ENCODE assay signal across 10 cellular contexts in genomic region chr11:58999291-58999680, GRCh38. TPM values are rescaled to one million over a fixed set of nuclear protein-coding genes. Genes with fewer than 3 reads are reported as not detected.
DNase-seq lines count a peak whose midpoint lies in the region; ATAC-seq, FAIRE-seq and TF ChIP-seq lines count a peak whose summit lies in the region.
"Had no signal": no experiment of that assay in that cellular context is flagged by ENCODE, and none has a peak within 500 bp of the region (broad histone marks: within the 10 kb centered on the region; RNA-seq: fewer than 3 reads in every experiment).

No MANE protein-coding gene starts in this region.

- in situ Hi-C loops in GM13976 (cut with MboI; ENCODE audit: low sequenced_read_pairs, unreplicated experiment): no loop called here

- no peaks in the 10 kb centered on the region for H3K36me3 Mint-ChIP-seq in activated CD8-positive, alpha-beta T cell treated with anti-CD3 and anti-CD28 coated beads, Interleukin-2, amount 10 ng/mL, durations not matched to agents 7 days and 5 days (ENCODE audit: low read depth)

- H3K27me3 Mint-ChIP-seq in activated CD8-positive, alpha-beta T cell treated with anti-CD3 and anti-CD28 coated beads, Interleukin-2, amount 10 ng/mL, durations not matched to agents 7 days and 5 days (ENCODE audit: low read depth): peaks cover under 1% of the 10 kb centered on the region

- TF ChIP-seq CTCF in GM13976 (IDR thresholded peaks at IDR 0.05; ENCODE audit: borderline replicate concordance, control extremely low read depth, extremely low read depth, insufficient read depth, missing control alignments): no peak

- H3K27ac Mint-ChIP-seq in activated CD8-positive, alpha-beta T cell treated with anti-CD3 and anti-CD28 coated beads, Interleukin-2, amount 10 ng/mL, durations not matched to agents 7 days and 5 days: no peak overlapping the region

- peak; percentile 39 for FAIRE-seq in GM18507 (lab: Jason Lieb, UNC)

- POLR2A ChIA-PET in activated CD8-positive, alpha-beta T cell treated with anti-CD3 and anti-CD28 coated beads, Interleukin-2, amount 10 ng/mL, durations not matched to agents 7 days and 5 days (lab: Charles Lee): no interaction called here

- peak; percentile 81 for ATAC-seq in GM21526 (IDR thresholded peaks at IDR 0.05; ENCODE audit: low FRiP score, unreplicated experiment)
- peak; percentile 97 for ATAC-seq in HG03342 (IDR thresholded peaks at IDR 0.05; ENCODE audit: unreplicated experiment)
- ATAC-seq in left colon: peak; percentile 87
- ATAC-seq in activated CD8-positive, alpha-beta T cell treated with anti-CD3 and anti-CD28 coated beads, Interleukin-2, amount 10 ng/mL, durations not matched to agents 7 days and 5 days: no peak

- intact Hi-C loops in left colon (cut with DNase I, micrococcal nuclease): no loop called here

- DNase-seq in GM18507 (ENCODE audit: extremely low spot score, insufficient read length, low read depth): no peak
- no peak for DNase-seq in left colon
- DNase-seq in NCI-H526 (lab: John Stamatoyannopoulos, UW): no peak
- no peak for DNase-seq in activated CD8-positive, alpha-beta T cell treated with anti-CD3 and anti-CD28 coated beads, Interleukin-2, amount 10 ng/mL, durations not matched to agents 7 days and 5 days
- no peak for DNase-seq in SHP77 (lab: John Stamatoyannopoulos, UW)
- no peak for DNase-seq in GM13976 (ENCODE audit: low spot score)
- DNase-seq: NCI-H1092 had no signal

- no peaks in the 10 kb centered on the region for H3K9me3 Mint-ChIP-seq in activated CD8-positive, alpha-beta T cell treated with anti-CD3 and anti-CD28 coated beads, Interleukin-2, amount 10 ng/mL, durations not matched to agents 7 days and 5 days (ENCODE audit: insufficient read depth)

- H3K4me3 Mint-ChIP-seq in activated CD8-positive, alpha-beta T cell treated with anti-CD3 and anti-CD28 coated beads, Interleukin-2, amount 10 ng/mL, durations not matched to agents 7 days and 5 days: no peak overlapping the region

- no peaks in the 10 kb centered on the region for H3K4me1 Mint-ChIP-seq in activated CD8-positive, alpha-beta T cell treated with anti-CD3 and anti-CD28 coated beads, Interleukin-2, amount 10 ng/mL, durations not matched to agents 7 days and 5 days (ENCODE audit: low read depth)

- CTCF ChIA-PET in activated CD8-positive, alpha-beta T cell treated with anti-CD3 and anti-CD28 coated beads, Interleukin-2, amount 10 ng/mL, durations not matched to agents 7 days and 5 days (lab: Charles Lee): no interaction called here

RNA-seq across cellular contexts. Expression of gene GLYATL1, which starts 60.0 kb away (rescaled TPM):
- total RNA-seq in left colon: under 1 TPM; 0.25 to 0.34 TPM
- total RNA-seq in activated CD8-positive, alpha-beta T cell treated with anti-CD3 and anti-CD28 coated beads, Interleukin-2, amount 10 ng/mL, durations not matched to agents 7 days and 5 days: not detected
- total RNA-seq: pulmonary artery endothelial cell had no signal
